In the genomic region with DNA sequence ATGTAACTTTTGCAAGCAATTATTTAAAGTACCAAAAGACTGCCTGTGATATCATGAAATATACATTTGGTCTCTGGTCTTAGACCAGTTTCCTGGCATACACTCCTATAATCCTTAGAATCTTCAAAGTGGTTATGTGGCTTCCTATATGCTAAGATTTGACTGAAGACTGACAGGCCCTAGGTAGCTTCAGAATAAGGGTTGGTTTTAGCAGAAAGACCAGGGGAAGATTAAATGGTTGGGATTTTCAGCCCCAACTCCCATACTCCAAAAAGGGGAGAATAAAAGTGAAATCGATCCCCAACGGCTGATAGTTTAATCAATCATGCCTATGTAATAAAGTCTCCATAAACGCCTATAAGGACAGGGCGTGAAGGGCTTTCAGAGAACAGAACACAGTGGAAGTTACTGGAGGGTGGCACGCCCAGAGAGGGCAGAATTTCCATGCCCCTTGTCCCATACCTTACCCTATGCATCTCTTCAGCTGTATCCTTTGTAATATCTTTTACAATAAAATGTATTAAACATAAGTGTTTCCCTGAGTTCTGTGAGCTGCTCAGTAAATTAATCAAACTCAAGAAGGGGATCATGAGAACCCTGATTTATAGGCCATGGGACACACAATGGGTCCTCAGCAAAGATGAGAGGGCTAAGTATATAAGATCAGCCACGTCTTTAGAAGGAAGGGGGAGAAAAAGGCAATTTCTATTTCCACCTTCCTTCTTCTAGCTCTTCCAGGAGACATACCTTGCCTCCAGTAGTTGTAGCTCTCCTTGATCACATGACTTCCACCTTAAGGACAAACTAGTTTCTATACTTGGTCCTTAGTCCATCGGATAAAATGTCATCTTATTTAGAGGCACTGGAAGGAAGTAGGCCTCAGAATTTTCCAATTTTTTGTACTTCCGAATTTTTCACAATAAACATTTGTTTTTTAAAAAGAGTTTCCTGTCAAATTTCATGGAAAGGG, we compare ENCODE assay signal across 16 cellular contexts. TPM values are rescaled to one million over a fixed set of nuclear protein-coding genes. Genes with fewer than 3 reads are reported as not detected.
A peak's percentile ranks its signal among the peaks of the same experiment; 100 is the strongest.
DNase-seq lines count a peak whose midpoint lies in the region; ATAC-seq, FAIRE-seq and TF ChIP-seq lines count a peak whose summit lies in the region.
"Had no signal": no experiment of that assay in that cellular context is flagged by ENCODE, and none has a peak within 500 bp of the region (broad histone marks: within the 10 kb centered on the region; RNA-seq: fewer than 3 reads in every experiment).

No MANE protein-coding gene starts in this region.

- TF ChIP-seq POLR2A in tibial nerve (IDR thresholded peaks at IDR 0.05) = no peak

- H3K9me3 ChIP-seq in cardiac muscle cell (ENCODE audit: low read depth) (no peaks in the 10 kb centered on the region), heart right ventricle (peaks cover 0 to 4% (median 0%) of the 10 kb centered on the region in 11 donors), T-helper 17 cell (ENCODE audit: control insufficient read depth, low read length, poor library complexity, severe bottlenecking) (no peaks in the 10 kb centered on the region), small intestine (ENCODE audit: control insufficient read depth, low read depth) (no peaks in the 10 kb centered on the region), tibial nerve (no peaks in the 10 kb centered on the region)

- no peak overlapping the region for H3K4me3 ChIP-seq in cardiac muscle cell
- no peak overlapping the region for H3K4me3 ChIP-seq in heart right ventricle
- H3K4me3 ChIP-seq in small intestine (ENCODE audit: low read depth in 1 of 2, low read length in 2 of 2) = no peak overlapping the region
- H3K4me3 ChIP-seq in tibial nerve = no peak overlapping the region

- peak overlapping the region; percentile 62 for H3K27ac Mint-ChIP-seq in T-helper 17 cell

- H3K27me3 Mint-ChIP-seq in T-helper 17 cell = no peaks in the 10 kb centered on the region

- H3K27ac ChIP-seq in cardiac muscle cell (peak overlapping the region; percentile 78), heart right ventricle (no peak overlapping the region), small intestine (ENCODE audit: low read depth in 1 of 2, low read length in 1 of 2) (no peak overlapping the region), tibial nerve (no peak overlapping the region)
- H3K27ac ChIP-seq: HL-60 had no signal

- no peaks in the 10 kb centered on the region for H3K36me3 ChIP-seq in cardiac muscle cell
- peaks cover 0 to 35% (median 0%) of the 10 kb centered on the region in 9 donors for H3K36me3 ChIP-seq in heart right ventricle
- peaks cover 4 to 5% of the 10 kb centered on the region in 2 donors for H3K36me3 ChIP-seq in small intestine (ENCODE audit: control insufficient read depth in 2 of 2, insufficient read depth in 2 of 2, low read length in 2 of 2)
- H3K36me3 ChIP-seq in tibial nerve = peaks cover 0 to 27% (median 0%) of the 10 kb centered on the region in 3 donors

- TF ChIP-seq CTCF in cardiac muscle cell (IDR thresholded peaks at IDR 0.05; ENCODE audit: low read depth, low read length) (no peak), heart right ventricle (IDR thresholded peaks at IDR 0.05) (no peak), tibial nerve (IDR thresholded peaks at IDR 0.05) (no peak)

- intact Hi-C loops in heart right ventricle (cut with DNase I) (no loop called here), left colon (cut with DNase I, micrococcal nuclease) (no loop called here)

- ATAC-seq in heart right ventricle (no peak), T-helper 17 cell (no peak), left colon (peak; percentile 86)

- no peak for TF ChIP-seq EP300 in tibial nerve (IDR thresholded peaks at IDR 0.05)

- H3K36me3 Mint-ChIP-seq in T-helper 17 cell (ENCODE audit: low read depth) = no peaks in the 10 kb centered on the region

- no peak overlapping the region for H3K4me3 Mint-ChIP-seq in T-helper 17 cell
- H3K4me3 Mint-ChIP-seq: H9 had no signal

- 90 to 91% methylated on average over 8 of the region's 8 CpGs for WGBS in heart right ventricle, 2 donors
- 70 to 88% (median 82%) methylated on average over 8 of the region's 8 CpGs for WGBS in small intestine, 3 donors
- 88 to 91% methylated on average over 8 of the region's 8 CpGs for WGBS in tibial nerve, 2 donors

- H3K4me1 Mint-ChIP-seq in T-helper 17 cell = peaks cover 14% of the 10 kb centered on the region

- DNase-seq in cardiac muscle cell (ENCODE audit: low read depth in 1 of 2, low spot score in 1 of 2) = no peak
- DNase-seq in heart right ventricle = no peak
- no peak for DNase-seq in T-helper 17 cell
- no peak for DNase-seq in left colon
- peak; percentile 33 for DNase-seq in small intestine
- DNase-seq in tibial nerve (ENCODE audit: low spot score in 2 of 2) = no peak
- DNase-seq in stimulated activated CD4-positive, alpha-beta T cell treated with anti-CD3 and anti-CD28 coated beads, Interleukin-2, amount 100 ng/mL, for 48 hours = no peak
- no peak for DNase-seq in amygdala (lab: John Stamatoyannopoulos, UW)
- DNase-seq: H9, NCI-H2029, NCI-H2171 treated with DMSO at 0.1 percent for 48 hours, NCI-H748 treated with DMSO at 0.1 percent for 48 hours, RPMI8226, SIG-M5 had no signal

- no peaks in the 10 kb centered on the region for H3K4me1 ChIP-seq in cardiac muscle cell (ENCODE audit: low read depth)
- H3K4me1 ChIP-seq in heart right ventricle = peaks cover 0 to 10% (median 4%) of the 10 kb centered on the region in 9 donors
- H3K4me1 ChIP-seq in small intestine (ENCODE audit: control insufficient read depth in 2 of 2, insufficient read depth in 1 of 2, low read depth in 1 of 2, low read length in 1 of 2) = no peaks in the 10 kb centered on the region
- H3K4me1 ChIP-seq in tibial nerve = peaks cover 0 to 6% (median 0%) of the 10 kb centered on the region in 4 donors

- no peak for FAIRE-seq in small intestine (lab: Jason Lieb, UNC)
- FAIRE-seq: HTR-8/SVneo had no signal

- H3K27me3 ChIP-seq in cardiac muscle cell = no peaks in the 10 kb centered on the region
- no peaks in the 10 kb centered on the region for H3K27me3 ChIP-seq in heart right ventricle
- H3K27me3 ChIP-seq in small intestine (ENCODE audit: control insufficient read depth in 2 of 2, insufficient read depth in 2 of 2, low read length in 2 of 2) = no peaks in the 10 kb centered on the region
- H3K27me3 ChIP-seq in tibial nerve = no peaks in the 10 kb centered on the region

RNA-seq across cellular contexts. Expression of a gene that starts 26.8 kb away (rescaled TPM):
- total RNA-seq in cardiac muscle cell (55.5 and 60.1 TPM in 2 replicates), heart right ventricle (10 to 100 TPM; 47.4 to 71.7 (median 63.7) TPM), T-helper 17 cell (10 to 100 TPM; 46.7 to 49.3 TPM), left colon (10 to 100 TPM; 58.3 to 61.1 TPM), tibial nerve (10 to 100 TPM; 46.5 to 61.8 (median 55.0) TPM)
- polyA plus RNA-seq in cardiac muscle cell (38.9 and 50.2 TPM in 2 replicates), heart right ventricle (10 to 100 TPM; 13.5 to 27.3 TPM), small intestine (10 to 100 TPM; 12.2 to 13.5 (median 12.3) TPM)
